Comparison of ENCODE assay signal across 1 cellular context in the genomic region with DNA sequence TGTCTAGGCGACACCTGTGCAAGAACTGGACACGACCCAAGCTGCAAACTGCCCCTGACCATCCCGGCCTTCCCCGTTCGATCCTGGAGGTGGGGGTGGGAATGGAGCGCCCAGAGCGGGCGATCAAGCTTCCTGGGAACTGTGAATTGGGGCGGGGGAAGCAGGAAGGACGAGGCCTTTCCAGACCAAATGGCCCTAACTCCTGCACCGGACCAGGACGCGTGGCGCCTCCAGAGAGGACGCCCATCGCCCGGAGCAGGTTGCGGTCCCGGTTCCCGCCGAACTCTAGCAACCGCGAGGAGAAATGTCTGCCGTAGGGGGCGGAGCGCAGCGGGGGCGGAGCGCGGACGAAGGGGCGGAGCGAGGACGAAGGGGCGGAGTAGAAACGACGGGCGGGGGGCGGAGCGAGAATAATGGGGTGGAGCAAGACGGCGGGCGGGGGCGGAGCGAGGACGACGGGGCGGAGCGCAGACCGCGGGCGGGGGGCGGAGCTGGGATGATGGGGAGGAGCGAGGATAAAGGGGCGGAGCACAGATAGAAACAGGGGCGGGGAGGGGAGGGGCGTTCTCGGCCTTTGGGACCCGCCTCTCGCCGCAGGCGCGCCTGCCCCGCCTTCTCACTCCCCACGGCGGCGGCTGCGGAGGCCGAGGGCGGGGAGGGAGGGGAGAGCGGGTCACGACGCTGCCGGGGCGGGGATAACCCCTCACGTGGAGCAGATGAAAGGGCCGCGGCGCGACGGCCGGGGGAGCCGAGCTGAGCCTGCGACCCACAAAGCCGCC.
A peak's percentile ranks its signal among the peaks of the same experiment; 100 is the strongest.
TF ChIP-seq lines count a peak whose summit lies in the region.

A gene (plus strand): TSS at position 695 of the 779 bp plus-strand sequence. CDS start 195 bp downstream, outside the sequence.

TF ChIP-seq in K562, 482 proteins besides CTCF, POLR2A, EP300 and RAD21 (continued from another document):
- TF ChIP-seq CEBPG (CRISPR knock-in tag; IDR thresholded peaks at IDR 0.05) (no peak), CEBPG (tag; conservative IDR thresholded peaks at IDR 0.05 in 1 of 2, IDR thresholded peaks at IDR 0.05 in 1 of 2) (no peak), CHD2 (IDR thresholded peaks at IDR 0.05; ENCODE audit: low read depth, low read length) (no peak), BRF1 (IDR thresholded peaks at IDR 0.05; ENCODE audit: borderline replicate concordance, extremely low read depth, insufficient read length) (no peak), ZNF561 (CRISPR knock-in tag; conservative IDR thresholded peaks at IDR 0.05) (no peak), EWSR1 (IDR thresholded peaks at IDR 0.05; ENCODE audit: borderline replicate concordance, low read depth, partially characterized antibody) (no peak), PHF21A (IDR thresholded peaks at IDR 0.05; ENCODE audit: borderline replicate concordance, low read depth) (no peak), PHTF2 (CRISPR knock-in tag; IDR thresholded peaks at IDR 0.05) (no peak), POLR2G (IDR thresholded peaks at IDR 0.05; ENCODE audit: low read depth, low read length) (peak; percentile 92), CREB1 (IDR thresholded peaks at IDR 0.05) (no peak), CREB1 (CRISPR knock-in tag; IDR thresholded peaks at IDR 0.05) (peak; percentile 18; the same call in 1 of the 2 replicates), CSDE1 (IDR thresholded peaks at IDR 0.05) (no peak), CBFB (CRISPR knock-in tag; IDR thresholded peaks at IDR 0.05) (no peak), POLR2H (tag; IDR thresholded peaks at IDR 0.05; ENCODE audit: low read depth) (peak; percentile 59; the same call in 1 of the 2 replicates), ZNF444 (CRISPR knock-in tag; IDR thresholded peaks at IDR 0.05) (no peak), ZNF224 (CRISPR knock-in tag; IDR thresholded peaks at IDR 0.05) (no peak)
- TF ChIP-seq, protein P1, sequence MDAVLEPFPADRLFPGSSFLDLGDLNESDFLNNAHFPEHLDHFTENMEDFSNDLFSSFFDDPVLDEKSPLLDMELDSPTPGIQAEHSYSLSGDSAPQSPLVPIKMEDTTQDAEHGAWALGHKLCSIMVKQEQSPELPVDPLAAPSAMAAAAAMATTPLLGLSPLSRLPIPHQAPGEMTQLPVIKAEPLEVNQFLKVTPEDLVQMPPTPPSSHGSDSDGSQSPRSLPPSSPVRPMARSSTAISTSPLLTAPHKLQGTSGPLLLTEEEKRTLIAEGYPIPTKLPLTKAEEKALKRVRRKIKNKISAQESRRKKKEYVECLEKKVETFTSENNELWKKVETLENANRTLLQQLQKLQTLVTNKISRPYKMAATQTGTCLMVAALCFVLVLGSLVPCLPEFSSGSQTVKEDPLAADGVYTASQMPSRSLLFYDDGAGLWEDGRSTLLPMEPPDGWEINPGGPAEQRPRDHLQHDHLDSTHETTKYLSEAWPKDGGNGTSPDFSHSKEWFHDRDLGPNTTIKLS (IDR thresholded peaks at IDR 0.05; ENCODE audit: borderline replicate concordance, low read depth): 0 out of 2 replicates have a peak, but pooled peaks have one; percentile 30
- TF ChIP-seq, protein P2, sequence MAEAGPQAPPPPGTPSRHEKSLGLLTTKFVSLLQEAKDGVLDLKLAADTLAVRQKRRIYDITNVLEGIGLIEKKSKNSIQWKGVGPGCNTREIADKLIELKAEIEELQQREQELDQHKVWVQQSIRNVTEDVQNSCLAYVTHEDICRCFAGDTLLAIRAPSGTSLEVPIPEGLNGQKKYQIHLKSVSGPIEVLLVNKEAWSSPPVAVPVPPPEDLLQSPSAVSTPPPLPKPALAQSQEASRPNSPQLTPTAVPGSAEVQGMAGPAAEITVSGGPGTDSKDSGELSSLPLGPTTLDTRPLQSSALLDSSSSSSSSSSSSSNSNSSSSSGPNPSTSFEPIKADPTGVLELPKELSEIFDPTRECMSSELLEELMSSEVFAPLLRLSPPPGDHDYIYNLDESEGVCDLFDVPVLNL (CRISPR knock-in tag; IDR thresholded peaks at IDR 0.05; ENCODE audit: low read depth): no peak
- TF ChIP-seq, protein P3, sequence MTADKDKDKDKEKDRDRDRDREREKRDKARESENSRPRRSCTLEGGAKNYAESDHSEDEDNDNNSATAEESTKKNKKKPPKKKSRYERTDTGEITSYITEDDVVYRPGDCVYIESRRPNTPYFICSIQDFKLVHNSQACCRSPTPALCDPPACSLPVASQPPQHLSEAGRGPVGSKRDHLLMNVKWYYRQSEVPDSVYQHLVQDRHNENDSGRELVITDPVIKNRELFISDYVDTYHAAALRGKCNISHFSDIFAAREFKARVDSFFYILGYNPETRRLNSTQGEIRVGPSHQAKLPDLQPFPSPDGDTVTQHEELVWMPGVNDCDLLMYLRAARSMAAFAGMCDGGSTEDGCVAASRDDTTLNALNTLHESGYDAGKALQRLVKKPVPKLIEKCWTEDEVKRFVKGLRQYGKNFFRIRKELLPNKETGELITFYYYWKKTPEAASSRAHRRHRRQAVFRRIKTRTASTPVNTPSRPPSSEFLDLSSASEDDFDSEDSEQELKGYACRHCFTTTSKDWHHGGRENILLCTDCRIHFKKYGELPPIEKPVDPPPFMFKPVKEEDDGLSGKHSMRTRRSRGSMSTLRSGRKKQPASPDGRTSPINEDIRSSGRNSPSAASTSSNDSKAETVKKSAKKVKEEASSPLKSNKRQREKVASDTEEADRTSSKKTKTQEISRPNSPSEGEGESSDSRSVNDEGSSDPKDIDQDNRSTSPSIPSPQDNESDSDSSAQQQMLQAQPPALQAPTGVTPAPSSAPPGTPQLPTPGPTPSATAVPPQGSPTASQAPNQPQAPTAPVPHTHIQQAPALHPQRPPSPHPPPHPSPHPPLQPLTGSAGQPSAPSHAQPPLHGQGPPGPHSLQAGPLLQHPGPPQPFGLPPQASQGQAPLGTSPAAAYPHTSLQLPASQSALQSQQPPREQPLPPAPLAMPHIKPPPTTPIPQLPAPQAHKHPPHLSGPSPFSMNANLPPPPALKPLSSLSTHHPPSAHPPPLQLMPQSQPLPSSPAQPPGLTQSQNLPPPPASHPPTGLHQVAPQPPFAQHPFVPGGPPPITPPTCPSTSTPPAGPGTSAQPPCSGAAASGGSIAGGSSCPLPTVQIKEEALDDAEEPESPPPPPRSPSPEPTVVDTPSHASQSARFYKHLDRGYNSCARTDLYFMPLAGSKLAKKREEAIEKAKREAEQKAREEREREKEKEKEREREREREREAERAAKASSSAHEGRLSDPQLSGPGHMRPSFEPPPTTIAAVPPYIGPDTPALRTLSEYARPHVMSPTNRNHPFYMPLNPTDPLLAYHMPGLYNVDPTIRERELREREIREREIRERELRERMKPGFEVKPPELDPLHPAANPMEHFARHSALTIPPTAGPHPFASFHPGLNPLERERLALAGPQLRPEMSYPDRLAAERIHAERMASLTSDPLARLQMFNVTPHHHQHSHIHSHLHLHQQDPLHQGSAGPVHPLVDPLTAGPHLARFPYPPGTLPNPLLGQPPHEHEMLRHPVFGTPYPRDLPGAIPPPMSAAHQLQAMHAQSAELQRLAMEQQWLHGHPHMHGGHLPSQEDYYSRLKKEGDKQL (CRISPR knock-in tag; IDR thresholded peaks at IDR 0.05; ENCODE audit: borderline replicate concordance): no peak
- TF ChIP-seq, protein P4, sequence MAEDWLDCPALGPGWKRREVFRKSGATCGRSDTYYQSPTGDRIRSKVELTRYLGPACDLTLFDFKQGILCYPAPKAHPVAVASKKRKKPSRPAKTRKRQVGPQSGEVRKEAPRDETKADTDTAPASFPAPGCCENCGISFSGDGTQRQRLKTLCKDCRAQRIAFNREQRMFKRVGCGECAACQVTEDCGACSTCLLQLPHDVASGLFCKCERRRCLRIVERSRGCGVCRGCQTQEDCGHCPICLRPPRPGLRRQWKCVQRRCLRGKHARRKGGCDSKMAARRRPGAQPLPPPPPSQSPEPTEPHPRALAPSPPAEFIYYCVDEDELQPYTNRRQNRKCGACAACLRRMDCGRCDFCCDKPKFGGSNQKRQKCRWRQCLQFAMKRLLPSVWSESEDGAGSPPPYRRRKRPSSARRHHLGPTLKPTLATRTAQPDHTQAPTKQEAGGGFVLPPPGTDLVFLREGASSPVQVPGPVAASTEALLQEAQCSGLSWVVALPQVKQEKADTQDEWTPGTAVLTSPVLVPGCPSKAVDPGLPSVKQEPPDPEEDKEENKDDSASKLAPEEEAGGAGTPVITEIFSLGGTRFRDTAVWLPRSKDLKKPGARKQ (CRISPR knock-in tag; IDR thresholded peaks at IDR 0.05): no peak
- TF ChIP-seq, protein P5, sequence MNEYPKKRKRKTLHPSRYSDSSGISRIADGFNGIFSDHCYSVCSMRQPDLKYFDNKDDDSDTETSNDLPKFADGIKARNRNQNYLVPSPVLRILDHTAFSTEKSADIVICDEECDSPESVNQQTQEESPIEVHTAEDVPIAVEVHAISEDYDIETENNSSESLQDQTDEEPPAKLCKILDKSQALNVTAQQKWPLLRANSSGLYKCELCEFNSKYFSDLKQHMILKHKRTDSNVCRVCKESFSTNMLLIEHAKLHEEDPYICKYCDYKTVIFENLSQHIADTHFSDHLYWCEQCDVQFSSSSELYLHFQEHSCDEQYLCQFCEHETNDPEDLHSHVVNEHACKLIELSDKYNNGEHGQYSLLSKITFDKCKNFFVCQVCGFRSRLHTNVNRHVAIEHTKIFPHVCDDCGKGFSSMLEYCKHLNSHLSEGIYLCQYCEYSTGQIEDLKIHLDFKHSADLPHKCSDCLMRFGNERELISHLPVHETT (CRISPR knock-in tag; conservative IDR thresholded peaks at IDR 0.05 in 1 of 2, IDR thresholded peaks at IDR 0.05 in 1 of 2): 0 out of 4 replicates have a peak, but pooled peaks of 1 of the 2 experiments have one; percentile 5
- TF ChIP-seq, protein P6, sequence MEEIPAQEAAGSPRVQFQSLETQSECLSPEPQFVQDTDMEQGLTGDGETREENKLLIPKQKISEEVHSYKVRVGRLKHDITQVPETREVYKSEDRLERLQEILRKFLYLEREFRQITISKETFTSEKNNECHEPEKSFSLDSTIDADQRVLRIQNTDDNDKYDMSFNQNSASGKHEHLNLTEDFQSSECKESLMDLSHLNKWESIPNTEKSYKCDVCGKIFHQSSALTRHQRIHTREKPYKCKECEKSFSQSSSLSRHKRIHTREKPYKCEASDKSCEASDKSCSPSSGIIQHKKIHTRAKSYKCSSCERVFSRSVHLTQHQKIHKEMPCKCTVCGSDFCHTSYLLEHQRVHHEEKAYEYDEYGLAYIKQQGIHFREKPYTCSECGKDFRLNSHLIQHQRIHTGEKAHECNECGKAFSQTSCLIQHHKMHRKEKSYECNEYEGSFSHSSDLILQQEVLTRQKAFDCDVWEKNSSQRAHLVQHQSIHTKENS (CRISPR knock-in tag; IDR thresholded peaks at IDR 0.05): no peak
- TF ChIP-seq, protein P7, sequence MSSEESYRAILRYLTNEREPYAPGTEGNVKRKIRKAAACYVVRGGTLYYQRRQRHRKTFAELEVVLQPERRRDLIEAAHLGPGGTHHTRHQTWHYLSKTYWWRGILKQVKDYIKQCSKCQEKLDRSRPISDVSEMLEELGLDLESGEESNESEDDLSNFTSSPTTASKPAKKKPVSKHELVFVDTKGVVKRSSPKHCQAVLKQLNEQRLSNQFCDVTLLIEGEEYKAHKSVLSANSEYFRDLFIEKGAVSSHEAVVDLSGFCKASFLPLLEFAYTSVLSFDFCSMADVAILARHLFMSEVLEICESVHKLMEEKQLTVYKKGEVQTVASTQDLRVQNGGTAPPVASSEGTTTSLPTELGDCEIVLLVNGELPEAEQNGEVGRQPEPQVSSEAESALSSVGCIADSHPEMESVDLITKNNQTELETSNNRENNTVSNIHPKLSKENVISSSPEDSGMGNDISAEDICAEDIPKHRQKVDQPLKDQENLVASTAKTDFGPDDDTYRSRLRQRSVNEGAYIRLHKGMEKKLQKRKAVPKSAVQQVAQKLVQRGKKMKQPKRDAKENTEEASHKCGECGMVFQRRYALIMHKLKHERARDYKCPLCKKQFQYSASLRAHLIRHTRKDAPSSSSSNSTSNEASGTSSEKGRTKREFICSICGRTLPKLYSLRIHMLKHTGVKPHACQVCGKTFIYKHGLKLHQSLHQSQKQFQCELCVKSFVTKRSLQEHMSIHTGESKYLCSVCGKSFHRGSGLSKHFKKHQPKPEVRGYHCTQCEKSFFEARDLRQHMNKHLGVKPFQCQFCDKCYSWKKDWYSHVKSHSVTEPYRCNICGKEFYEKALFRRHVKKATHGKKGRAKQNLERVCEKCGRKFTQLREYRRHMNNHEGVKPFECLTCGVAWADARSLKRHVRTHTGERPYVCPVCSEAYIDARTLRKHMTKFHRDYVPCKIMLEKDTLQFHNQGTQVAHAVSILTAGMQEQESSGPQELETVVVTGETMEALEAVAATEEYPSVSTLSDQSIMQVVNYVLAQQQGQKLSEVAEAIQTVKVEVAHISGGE (CRISPR knock-in tag; IDR thresholded peaks at IDR 0.05): no peak
